Comparison of ENCODE assay signal across 8 cellular contexts in the genomic region with DNA sequence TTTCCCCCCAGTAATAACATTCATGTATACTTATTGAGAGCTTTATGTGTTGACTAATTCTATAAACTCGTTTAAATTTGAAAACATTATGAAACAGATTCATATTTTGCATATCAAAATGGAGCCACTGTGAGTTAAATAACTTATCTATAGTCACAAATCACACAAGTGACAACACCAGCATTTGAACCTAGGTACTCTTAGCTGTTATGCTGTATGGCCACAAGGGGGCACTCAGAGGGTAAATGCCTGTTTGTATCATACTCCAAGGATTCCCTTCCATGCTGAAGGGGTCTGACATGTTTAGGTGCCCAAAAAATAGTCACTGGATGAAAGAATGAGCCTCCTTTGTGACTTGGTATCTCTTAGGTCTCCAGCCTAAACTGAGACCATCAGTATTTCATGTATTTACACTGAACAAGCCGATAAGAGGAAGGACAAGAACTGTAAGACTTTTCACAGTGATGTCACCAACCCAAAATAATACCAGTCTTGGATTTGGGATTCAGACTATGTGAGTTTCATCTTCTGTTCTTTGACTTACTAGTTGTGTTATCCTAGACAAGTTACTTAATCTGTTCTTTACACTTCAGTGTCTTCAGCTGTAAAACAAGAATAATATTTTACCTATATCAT. TPM values are rescaled to one million over a fixed set of nuclear protein-coding genes. Genes with fewer than 3 reads are reported as not detected.
A peak's percentile ranks its signal among the peaks of the same experiment; 100 is the strongest.
DNase-seq lines count a peak whose midpoint lies in the region; ATAC-seq, FAIRE-seq and TF ChIP-seq lines count a peak whose summit lies in the region.

No MANE protein-coding gene starts in this region.

- H3K9ac ChIP-seq in GM12878 (ENCODE audit: control insufficient read depth, insufficient read depth, low read length), result no peak overlapping the region

- SMC1A ChIA-PET in GM12878 (lab: Charles Lee; ENCODE audit: uncharacterized antibody, unreplicated experiment), result interaction anchor here (0.7 to 2.3 kb wide), 10 partner anchors 9 to 415 kb away, joined by 3 to 10 read pairs (median 6); no protein-coding TSS in a partner anchor

- in situ Hi-C loops in Panc1 (cut with HindIII; ENCODE audit: low pct_unique_long_range_greater_than_20kb, low sequenced_read_pairs) (no loop called here), GM12878 (cut with MboI) (no loop called here)

- H3K4me3 ChIP-seq in Panc1 (ENCODE audit: low read depth in 2 of 2, low read length in 2 of 2) (no peak overlapping the region), GM12878 (no peak overlapping the region)

- peak; percentile 93 for ATAC-seq in GM18861 (IDR thresholded peaks at IDR 0.05; ENCODE audit: unreplicated experiment)
- ATAC-seq in HG03139 (IDR thresholded peaks at IDR 0.05; ENCODE audit: unreplicated experiment), result peak; percentile 81
- peak; percentile 88 for ATAC-seq in Panc1
- ATAC-seq in GM12878, result peak; percentile 90

- H3K27me3 ChIP-seq in Panc1 (ENCODE audit: control insufficient read depth, insufficient read depth, low read length), result peaks cover 13% of the 10 kb centered on the region
- H3K27me3 ChIP-seq in GM12878 (replicated peaks in 1 of 2; ENCODE audit: control insufficient read depth in 2 of 2, insufficient read depth in 2 of 2, low read length in 1 of 2), result no peaks in the 10 kb centered on the region; a peak in 1 of 4 replicates

- DNase-seq in CD1c-positive myeloid dendritic cell (ENCODE audit: extremely low spot score) (peak; percentile 58), Panc1 (ENCODE audit: low read depth, low spot score) (peak; percentile 39), GM12878 (ENCODE audit: low read depth, low spot score) (no peak), islet precursor cell (peak; percentile 61), ecto neural progenitor cell (ENCODE audit: low spot score) (no peak)
- DNase-seq in stimulated activated CD4-positive, alpha-beta T cell treated with anti-CD3 and anti-CD28 coated beads, Interleukin-2, amount 100 ng/mL, for 48 hours, result peak; percentile 21 to 24

- peak; percentile 72 for TF ChIP-seq RAD21 in GM12878 (IDR thresholded peaks at IDR 0.05; ENCODE audit: insufficient read depth, low read depth, low read length)

- H3K36me3 ChIP-seq in Panc1 (ENCODE audit: control insufficient read depth, insufficient read depth, low read length) (no peaks in the 10 kb centered on the region), GM12878 (ENCODE audit: control insufficient read depth in 2 of 2, insufficient read depth in 2 of 2, low read length in 1 of 2) (no peaks in the 10 kb centered on the region)

- TF ChIP-seq POLR2A in GM12878 (IDR thresholded peaks at IDR 0.05; ENCODE audit: low read depth, low read length), result no peak

- H3K9me3 ChIP-seq in Panc1 (ENCODE audit: control insufficient read depth, insufficient read depth, low read depth, low read length), result no peaks in the 10 kb centered on the region
- no peaks in the 10 kb centered on the region for H3K9me3 ChIP-seq in GM12878 (replicated peaks; ENCODE audit: control insufficient read depth, insufficient read depth, low read length)

- POLR2A ChIA-PET in Panc1 (lab: Charles Lee) (no interaction called here), GM12878 (lab: Charles Lee) (no interaction called here)

- RAD21 ChIA-PET in GM12878 (lab: Charles Lee; ENCODE audit: unreplicated experiment), result interaction anchor here (0.7 to 2.4 kb wide), 9 partner anchors 23 to 415 kb away, joined by 3 to 13 read pairs (median 6); a partner anchor contains a TSS

- H3K4me2 ChIP-seq in GM12878 (ENCODE audit: control insufficient read depth, insufficient read depth), result no peak overlapping the region

- 2% methylated on average over 2 of the region's 2 CpGs for WGBS in GM12878 (ENCODE audit: insufficient coverage, insufficient replicate concordance, low lambda C conversion rate, missing lambda C conversion rate)

- peak; percentile 89 for TF ChIP-seq CTCF in Panc1 (IDR thresholded peaks at IDR 0.05)
- TF ChIP-seq CTCF in GM12878 (IDR thresholded peaks at IDR 0.05 in 2 of 3, conservative IDR thresholded peaks at IDR 0.05 in 1 of 3; ENCODE audit: control insufficient read depth in 2 of 3, extremely low read depth in 1 of 3, insufficient read depth in 1 of 3, low read depth in 3 of 3, low read length in 3 of 3), result peak; percentile 69 to 83 (median 75)

- no peak overlapping the region for H2AFZ ChIP-seq in GM12878 (ENCODE audit: control insufficient read depth, low read depth, low read length)

- H3K79me2 ChIP-seq in GM12878 (ENCODE audit: control insufficient read depth, insufficient read depth, low read length), result no peaks in the 10 kb centered on the region

- intact Hi-C loops in Panc1 (cut with micrococcal nuclease; ENCODE audit: unreplicated experiment), result loop anchor here (2.0 to 5.0 kb wide), 3 partner anchors 76 to 332 kb away; a partner anchor contains a TSS
- intact Hi-C loops in GM12878 (cut with micrococcal nuclease; ENCODE audit: unreplicated experiment), result loop anchor here (1.0 to 5.0 kb wide), 3 partner anchors 77 to 332 kb away; a partner anchor contains a TSS

- no peak for TF ChIP-seq EP300 in GM12878 (IDR thresholded peaks at IDR 0.05; ENCODE audit: borderline replicate concordance in 1 of 2, control insufficient read depth in 1 of 2, low read depth in 2 of 2, low read length in 2 of 2)

- CTCF ChIA-PET in Panc1 (lab: Charles Lee) (no interaction called here), GM12878 (lab: Yijun Ruan, JAX) (interaction anchor here (0.6 to 3.4 kb wide), 27 partner anchors 9 to 878 kb away, joined by 3 to 20 read pairs (median 6); a partner anchor contains a TSS)

- H3K27ac ChIP-seq in Panc1 (ENCODE audit: low read length) (no peak overlapping the region), GM12878 (ENCODE audit: control insufficient read depth, insufficient read depth) (no peak overlapping the region)

- peak; percentile 35 for FAIRE-seq in GM12878 (lab: Jason Lieb, UNC)

- H4K20me1 ChIP-seq in GM12878 (ENCODE audit: control insufficient read depth, insufficient read depth), result no peaks in the 10 kb centered on the region

- no TSS peak for BruUV-seq in Panc1 (replicated peaks; lab: Mats Ljungman, UMichigan)
- no TSS peak for BruUV-seq in GM12878 (replicated peaks; lab: Mats Ljungman, UMichigan)

- no peaks in the 10 kb centered on the region for H3K4me1 ChIP-seq in Panc1 (ENCODE audit: control insufficient read depth, insufficient read depth, low read length)
- no peaks in the 10 kb centered on the region for H3K4me1 ChIP-seq in GM12878 (ENCODE audit: control insufficient read depth, insufficient read depth, low read length)

RNA-seq across cellular contexts. Expression of a gene that starts 12.2 kb away (rescaled TPM):
- total RNA-seq in Panc1 (2021; ENCODE audit: unreplicated experiment) (not detected), GM12878 (2014; rRNA removed) (not detected in 2 replicates), GM12878 (2014; rRNA removed; fragmentation: Illumina TruSeq; extraction: Trizol) (not detected in 2 replicates), GM12878 (2021) (not detected in 2 replicates)
- not detected for polyA plus RNA-seq in Panc1 (2012; ENCODE audit: insufficient read length)
- not detected in 2 replicates for total RNA-seq in GM12878 (2013; cell fraction: nucleolus; rRNA removed)
- not detected for polyA plus RNA-seq in GM12878 (2011; ENCODE audit: low read depth)
- polyA plus RNA-seq in GM12878 (2011; rRNA removed) (not detected in 2 replicates), GM12878 (2014; fragmentation: Illumina TruSeq; extraction: Trizol) (not detected in 2 replicates), GM12878 (2014; fragmentation: Nextera tagmentation; extraction: Ambion mirVana) (not detected), GM12878 (2014; rRNA removed) (not detected in 2 replicates), GM12878 (2016; fragmentation: Nextera tagmentation; extraction: Ambion mirVana) (not detected)
- not detected in 2 replicates for polyA plus RNA-seq in GM12878 (2011; cell fraction: cytosol; rRNA removed)
- not detected in 2 replicates for polyA plus RNA-seq in GM12878 (2011; cell fraction: nucleus; rRNA removed)
- polyA plus RNA-seq in GM12878 (2012), result not detected in 2 replicates
- not detected in 2 replicates for polyA minus RNA-seq in GM12878 (2011; rRNA and poly(A)+ RNA removed)
- not detected in 2 replicates for polyA minus RNA-seq in GM12878 (2011; cell fraction: cytosol; rRNA and poly(A)+ RNA removed)
- polyA minus RNA-seq in GM12878 (2011; cell fraction: nucleus; rRNA and poly(A)+ RNA removed), result not detected in 2 replicates

RNA-seq across cellular contexts. Expression of a gene that starts 27.2 kb away (rescaled TPM):
- total RNA-seq in Panc1 (2021; ENCODE audit: unreplicated experiment), result not detected
- polyA plus RNA-seq in Panc1 (2012; ENCODE audit: insufficient read length), result not detected
- not detected in 2 replicates for total RNA-seq in GM12878 (2013; cell fraction: nucleolus; rRNA removed)
- total RNA-seq in GM12878 (2014; rRNA removed), result 0.05 TPM in 1 of 2 replicates, not detected in the other
- not detected in 2 replicates for total RNA-seq in GM12878 (2014; rRNA removed; fragmentation: Illumina TruSeq; extraction: Trizol)
- not detected in 2 replicates for total RNA-seq in GM12878 (2021)
- polyA plus RNA-seq in GM12878 (2011; ENCODE audit: low read depth), result not detected
- not detected in 2 replicates for polyA plus RNA-seq in GM12878 (2011; rRNA removed)
- not detected in 2 replicates for polyA plus RNA-seq in GM12878 (2011; cell fraction: cytosol; rRNA removed)
- not detected in 2 replicates for polyA plus RNA-seq in GM12878 (2011; cell fraction: nucleus; rRNA removed)
- not detected in 2 replicates for polyA plus RNA-seq in GM12878 (2012)
- polyA plus RNA-seq in GM12878 (2014; fragmentation: Illumina TruSeq; extraction: Trizol), result not detected in 2 replicates
- not detected for polyA plus RNA-seq in GM12878 (2014; fragmentation: Nextera tagmentation; extraction: Ambion mirVana)
- polyA plus RNA-seq in GM12878 (2014; rRNA removed), result not detected in 2 replicates
- polyA plus RNA-seq in GM12878 (2016; fragmentation: Nextera tagmentation; extraction: Ambion mirVana), result not detected
- not detected in 2 replicates for polyA minus RNA-seq in GM12878 (2011; rRNA and poly(A)+ RNA removed)
- polyA minus RNA-seq in GM12878 (2011; cell fraction: cytosol; rRNA and poly(A)+ RNA removed), result not detected in 2 replicates
- not detected in 2 replicates for polyA minus RNA-seq in GM12878 (2011; cell fraction: nucleus; rRNA and poly(A)+ RNA removed)

RNA-seq across cellular contexts. Expression of a gene that starts 33.5 kb away (rescaled TPM):
- total RNA-seq in Panc1 (2021; ENCODE audit: unreplicated experiment), result not detected
- polyA plus RNA-seq in Panc1 (2012; ENCODE audit: insufficient read length), result not detected
- 6.9 and 8.4 TPM in 2 replicates for total RNA-seq in GM12878 (2013; cell fraction: nucleolus; rRNA removed)
- not detected in 2 replicates for total RNA-seq in GM12878 (2014; rRNA removed)
- not detected in 2 replicates for total RNA-seq in GM12878 (2014; rRNA removed; fragmentation: Illumina TruSeq; extraction: Trizol)
- total RNA-seq in GM12878 (2021), result not detected in 2 replicates
- polyA plus RNA-seq in GM12878 (2011; ENCODE audit: low read depth), result not detected
- polyA plus RNA-seq in GM12878 (2011; rRNA removed), result 0.06 TPM in 1 of 2 replicates, not detected in the other
- not detected in 2 replicates for polyA plus RNA-seq in GM12878 (2011; cell fraction: cytosol; rRNA removed)
- polyA plus RNA-seq in GM12878 (2011; cell fraction: nucleus; rRNA removed), result 0.29 and 0.39 TPM in 2 replicates
- not detected in 2 replicates for polyA plus RNA-seq in GM12878 (2012)
- polyA plus RNA-seq in GM12878 (2014; fragmentation: Illumina TruSeq; extraction: Trizol), result not detected in 2 replicates
- not detected for polyA plus RNA-seq in GM12878 (2014; fragmentation: Nextera tagmentation; extraction: Ambion mirVana)
- not detected in 2 replicates for polyA plus RNA-seq in GM12878 (2014; rRNA removed)
- polyA plus RNA-seq in GM12878 (2016; fragmentation: Nextera tagmentation; extraction: Ambion mirVana), result not detected
- 1.0 TPM in 2 replicates for polyA minus RNA-seq in GM12878 (2011; rRNA and poly(A)+ RNA removed)
- not detected in 2 replicates for polyA minus RNA-seq in GM12878 (2011; cell fraction: cytosol; rRNA and poly(A)+ RNA removed)
- 1.8 and 2.3 TPM in 2 replicates for polyA minus RNA-seq in GM12878 (2011; cell fraction: nucleus; rRNA and poly(A)+ RNA removed)

RNA-seq across cellular contexts. Expression of a gene that starts 35.0 kb away (rescaled TPM):
- not detected for total RNA-seq in Panc1 (2021; ENCODE audit: unreplicated experiment)
- not detected for polyA plus RNA-seq in Panc1 (2012; ENCODE audit: insufficient read length)
- 11.5 and 13.7 TPM in 2 replicates for total RNA-seq in GM12878 (2013; cell fraction: nucleolus; rRNA removed)
- total RNA-seq in GM12878 (2014; rRNA removed), result 0.11 TPM in 1 of 2 replicates, not detected in the other
- total RNA-seq in GM12878 (2014; rRNA removed; fragmentation: Illumina TruSeq; extraction: Trizol), result not detected in 2 replicates
- total RNA-seq in GM12878 (2021), result not detected in 2 replicates
- not detected for polyA plus RNA-seq in GM12878 (2011; ENCODE audit: low read depth)
- polyA plus RNA-seq in GM12878 (2011; rRNA removed), result 0.10 and 0.16 TPM in 2 replicates
- polyA plus RNA-seq in GM12878 (2011; cell fraction: cytosol; rRNA removed), result 0.07 TPM in 1 of 2 replicates, not detected in the other
- polyA plus RNA-seq in GM12878 (2011; cell fraction: nucleus; rRNA removed), result 1.5 and 1.7 TPM in 2 replicates
- not detected in 2 replicates for polyA plus RNA-seq in GM12878 (2012)
- polyA plus RNA-seq in GM12878 (2014; fragmentation: Illumina TruSeq; extraction: Trizol), result not detected in 2 replicates
- polyA plus RNA-seq in GM12878 (2014; fragmentation: Nextera tagmentation; extraction: Ambion mirVana), result not detected
- polyA plus RNA-seq in GM12878 (2014; rRNA removed), result not detected in 2 replicates
- polyA plus RNA-seq in GM12878 (2016; fragmentation: Nextera tagmentation; extraction: Ambion mirVana), result not detected
- polyA minus RNA-seq in GM12878 (2011; rRNA and poly(A)+ RNA removed), result 17.5 and 26.6 TPM in 2 replicates
- polyA minus RNA-seq in GM12878 (2011; cell fraction: cytosol; rRNA and poly(A)+ RNA removed), result not detected in 2 replicates
- polyA minus RNA-seq in GM12878 (2011; cell fraction: nucleus; rRNA and poly(A)+ RNA removed), result 18.4 and 29.2 TPM in 2 replicates

RNA-seq across cellular contexts. Expression of a gene that starts 40.2 kb away (rescaled TPM):
- total RNA-seq in Panc1 (2021; ENCODE audit: unreplicated experiment) (0.72 TPM), GM12878 (2014; rRNA removed) (0.45 and 0.54 TPM in 2 replicates), GM12878 (2014; rRNA removed; fragmentation: Illumina TruSeq; extraction: Trizol) (0.40 and 0.46 TPM in 2 replicates), GM12878 (2021) (0.33 and 0.51 TPM in 2 replicates)
- 0.59 TPM for polyA plus RNA-seq in Panc1 (2012; ENCODE audit: insufficient read length)
- 9.9 and 10.8 TPM in 2 replicates for total RNA-seq in GM12878 (2013; cell fraction: nucleolus; rRNA removed)
- 1.2 TPM for polyA plus RNA-seq in GM12878 (2011; ENCODE audit: low read depth)
- polyA plus RNA-seq in GM12878 (2011; rRNA removed) (1.2 and 1.6 TPM in 2 replicates), GM12878 (2014; fragmentation: Illumina TruSeq; extraction: Trizol) (0.60 and 1.4 TPM in 2 replicates), GM12878 (2014; fragmentation: Nextera tagmentation; extraction: Ambion mirVana) (under 1 TPM; 0.24 to 0.26 TPM), GM12878 (2014; rRNA removed) (0.74 and 0.88 TPM in 2 replicates), GM12878 (2016; fragmentation: Nextera tagmentation; extraction: Ambion mirVana) (under 1 TPM; 0.13 to 0.20 TPM)
- polyA plus RNA-seq in GM12878 (2011; cell fraction: cytosol; rRNA removed), result 0.67 and 0.90 TPM in 2 replicates
- polyA plus RNA-seq in GM12878 (2011; cell fraction: nucleus; rRNA removed), result 4.9 and 10.0 TPM in 2 replicates
- 0.99 and 1.2 TPM in 2 replicates for polyA plus RNA-seq in GM12878 (2012)
- 2.2 and 2.3 TPM in 2 replicates for polyA minus RNA-seq in GM12878 (2011; rRNA and poly(A)+ RNA removed)
- polyA minus RNA-seq in GM12878 (2011; cell fraction: cytosol; rRNA and poly(A)+ RNA removed), result not detected in 2 replicates
- 3.0 TPM in 2 replicates for polyA minus RNA-seq in GM12878 (2011; cell fraction: nucleus; rRNA and poly(A)+ RNA removed)

Comparison
In these comparisons a context has a peak if more than half of its experiments do, and no peak if none do; other contexts are left out.
1. DNase-seq: peak in CD1c-positive myeloid dendritic cell (single experiment), Panc1 (single experiment), islet precursor cell (single experiment) and stimulated activated CD4-positive, alpha-beta T cell treated with anti-CD3 and anti-CD28 coated beads, Interleukin-2, amount 100 ng/mL, for 48 hours (2 of 2); none in GM12878 (single experiment) and ecto neural progenitor cell (single experiment).
2. Peak in every context shown above with its lines, with median percentiles within 50 percentile points of each other: ATAC-seq.